ENCODE assay signal across 15 cellular contexts in genomic region chr1:200795151-200795550, GRCh38. TPM values are rescaled to one million over a fixed set of nuclear protein-coding genes. Genes with fewer than 3 reads are reported as not detected.
DNase-seq lines count a peak whose midpoint lies in the region; TF ChIP-seq lines count a peak whose summit lies in the region.
"Had no signal": no experiment of that assay in that cellular context is flagged by ENCODE, and none has a peak within 500 bp of the region (broad histone marks: within the 10 kb centered on the region; RNA-seq: fewer than 3 reads in every experiment).

No MANE protein-coding gene starts in this region.

- no peak overlapping the region for H3T11ph ChIP-seq in H9 (ENCODE audit: low read length)

- H3K4ac ChIP-seq in H9 (ENCODE audit: low read depth, low read length), result no peak overlapping the region

- no peaks in the 10 kb centered on the region for H3K79me1 ChIP-seq in H9 (ENCODE audit: insufficient read depth, low read depth, low read length, poor library complexity, severe bottlenecking)

- H3K36me3 ChIP-seq in cardiac muscle cell (no peaks in the 10 kb centered on the region), right atrium auricular region (no peaks in the 10 kb centered on the region), adipocyte (ENCODE audit: control insufficient read depth, insufficient read depth, low read length, severe bottlenecking) (no peaks in the 10 kb centered on the region), urinary bladder (ENCODE audit: insufficient read depth) (no peaks in the 10 kb centered on the region)

- peak overlapping the region; percentile 43 for H3K27ac ChIP-seq in cardiac muscle cell
- H3K27ac ChIP-seq in right atrium auricular region, result no peak overlapping the region
- peak overlapping the region; percentile 10 for H3K27ac ChIP-seq in urinary bladder (ENCODE audit: low read depth)
- H3K27ac ChIP-seq in H9 (ENCODE audit: insufficient read length, low read depth, low read length), result no peak overlapping the region

- no peak overlapping the region for H2AFZ ChIP-seq in H9 (ENCODE audit: low read length)

- no peak overlapping the region for H3K23ac ChIP-seq in H9 (ENCODE audit: insufficient read length, low read depth, low read length)

- H3K27me3 Mint-ChIP-seq in H9 (ENCODE audit: low read depth), result no peaks in the 10 kb centered on the region
- H3K27me3 Mint-ChIP-seq: activated CD4-positive, alpha-beta T cell treated with anti-CD3 and anti-CD28 coated beads, Interleukin-2, amount 10 ng/mL, durations not matched to agents 24 days and 14 days; stimulated activated naive CD8-positive, alpha-beta T cell treated with anti-CD3 and anti-CD28 coated beads, Interleukin-15, amount 100 ng/mL, for 72 hours had no signal

- no peaks in the 10 kb centered on the region for H4K20me1 ChIP-seq in H9 (ENCODE audit: control insufficient read depth, insufficient read depth, insufficient read length)

- H3K9me3 ChIP-seq in cardiac muscle cell (ENCODE audit: low read depth) (no peaks in the 10 kb centered on the region), right atrium auricular region (no peaks in the 10 kb centered on the region), adipocyte (ENCODE audit: control insufficient read depth, low read length) (no peaks in the 10 kb centered on the region), H9 (ENCODE audit: control insufficient read depth, low read depth, low read length) (no peaks in the 10 kb centered on the region)

- no peaks in the 10 kb centered on the region for H3K27me3 ChIP-seq in cardiac muscle cell
- H3K27me3 ChIP-seq in right atrium auricular region, result no peaks in the 10 kb centered on the region
- H3K27me3 ChIP-seq in adipocyte (replicated peaks; ENCODE audit: control insufficient read depth, insufficient read depth, low read length), result no peaks in the 10 kb centered on the region
- no peaks in the 10 kb centered on the region for H3K27me3 ChIP-seq in H9 (ENCODE audit: insufficient read depth, low read length)

- H3K9me3 Mint-ChIP-seq in H9, result peaks cover 0 to 3% of the 10 kb centered on the region in 2 experiments; a peak in 3 of 5 replicates
- H3K9me3 Mint-ChIP-seq: activated CD4-positive, alpha-beta T cell treated with anti-CD3 and anti-CD28 coated beads, Interleukin-2, amount 10 ng/mL, durations not matched to agents 24 days and 14 days; CD8-positive, alpha-beta T cell; stimulated activated naive CD8-positive, alpha-beta T cell treated with anti-CD3 and anti-CD28 coated beads, Interleukin-15, amount 100 ng/mL, for 72 hours had no signal

- H2AK5ac ChIP-seq in H9 (ENCODE audit: insufficient read length, low read length), result no peak overlapping the region

- H3K18ac ChIP-seq in H9 (ENCODE audit: insufficient read length, low read depth, low read length), result no peak overlapping the region

- H3K9ac ChIP-seq in adipocyte (ENCODE audit: low read length) (no peak overlapping the region), H9 (ENCODE audit: extremely low read depth, insufficient read length, low read length) (no peak overlapping the region)

- H2BK5ac ChIP-seq in H9 (ENCODE audit: insufficient read length, low read length), result no peak overlapping the region

- no peak overlapping the region for H3K27ac Mint-ChIP-seq in H9
- H3K27ac Mint-ChIP-seq: activated CD4-positive, alpha-beta T cell treated with anti-CD3 and anti-CD28 coated beads, Interleukin-2, amount 10 ng/mL, durations not matched to agents 24 days and 14 days; CD8-positive, alpha-beta T cell; stimulated activated naive CD8-positive, alpha-beta T cell treated with anti-CD3 and anti-CD28 coated beads, Interleukin-15, amount 100 ng/mL, for 72 hours had no signal

- no peak overlapping the region for H3K4me3 ChIP-seq in cardiac muscle cell
- H3K4me3 ChIP-seq in right atrium auricular region, result no peak overlapping the region
- H3K4me3 ChIP-seq in adipocyte (ENCODE audit: low read length), result no peak overlapping the region
- H3K4me3 ChIP-seq in urinary bladder (ENCODE audit: low read depth, low read length), result no peak overlapping the region

- 7% methylated on average over 1 of the region's 1 CpG for WGBS in urinary bladder
- no CpG with 5 or more reads among the region's 1 CpG for WGBS in H9 (ENCODE audit: extremely low coverage, insufficient read length, low lambda C conversion rate)

- no peak overlapping the region for H3K56ac ChIP-seq in H9 (ENCODE audit: insufficient read length, low read depth, low read length)

- no peak overlapping the region for H2BK120ac ChIP-seq in H9 (ENCODE audit: low read depth, low read length, poor library complexity, severe bottlenecking)

- TF ChIP-seq CTCF in cardiac muscle cell (IDR thresholded peaks at IDR 0.05; ENCODE audit: low read depth, low read length), result no peak
- no peak for TF ChIP-seq CTCF in right atrium auricular region (IDR thresholded peaks at IDR 0.05)
- TF ChIP-seq CTCF in H9 (conservative IDR thresholded peaks at IDR 0.05), result no peak

- peak in 1 of 2 donors; percentile 29 for DNase-seq in cardiac muscle cell (ENCODE audit: low read depth in 1 of 2, low spot score in 1 of 2)
- DNase-seq in right atrium auricular region (ENCODE audit: low spot score), result no peak
- peak; percentile 52 for DNase-seq in adipocyte (ENCODE audit: low read depth)
- peak; percentile 86 for DNase-seq in fibroblast of peridontal ligament (ENCODE audit: extremely low read depth)
- no peak for DNase-seq in GDM1 (lab: John Stamatoyannopoulos, UW)
- DNase-seq in DMS79 treated with DMSO at 0.1 percent for 48 hours (lab: John Stamatoyannopoulos, UW), result no peak
- no peak for DNase-seq in H9
- DNase-seq: activated CD4-positive, alpha-beta T cell treated with anti-CD3 and anti-CD28 coated beads, Interleukin-2, amount 10 ng/mL, durations not matched to agents 24 days and 14 days; activated naive CD4-positive, alpha-beta T cell; CD8-positive, alpha-beta T cell; MM.1S; NCI-H187 treated with DMSO at 0.1 percent for 48 hours; posterior cingulate gyrus; stimulated activated naive CD8-positive, alpha-beta T cell treated with anti-CD3 and anti-CD28 coated beads, Interleukin-15, amount 100 ng/mL, for 72 hours had no signal

- no peak overlapping the region for H3K4me3 Mint-ChIP-seq in H9
- H3K4me3 Mint-ChIP-seq: activated CD4-positive, alpha-beta T cell treated with anti-CD3 and anti-CD28 coated beads, Interleukin-2, amount 10 ng/mL, durations not matched to agents 24 days and 14 days; CD8-positive, alpha-beta T cell; stimulated activated naive CD8-positive, alpha-beta T cell treated with anti-CD3 and anti-CD28 coated beads, Interleukin-15, amount 100 ng/mL, for 72 hours had no signal

- no peaks in the 10 kb centered on the region for H3K79me2 ChIP-seq in H9 (ENCODE audit: insufficient read depth, low read length)

- H3K36me3 Mint-ChIP-seq in H9 (ENCODE audit: insufficient read depth in 1 of 3, low read depth in 3 of 3), result peaks cover 7 to 18% (median 16%) of the 10 kb centered on the region in 3 experiments
- H3K36me3 Mint-ChIP-seq: CD8-positive, alpha-beta T cell had no signal

- no peaks in the 10 kb centered on the region for H3K4me1 ChIP-seq in cardiac muscle cell (ENCODE audit: low read depth)
- H3K4me1 ChIP-seq in right atrium auricular region, result peaks cover 0 to 13% of the 10 kb centered on the region in 2 donors
- H3K4me1 ChIP-seq in adipocyte (ENCODE audit: control insufficient read depth, insufficient read depth, low read length), result peaks cover 10% of the 10 kb centered on the region
- peaks cover 1% of the 10 kb centered on the region for H3K4me1 ChIP-seq in urinary bladder (ENCODE audit: insufficient read depth)
- H3K4me1 ChIP-seq in H9 (ENCODE audit: insufficient read depth, low read length), result no peaks in the 10 kb centered on the region

- H4K5ac ChIP-seq in H9 (ENCODE audit: insufficient read length, low read depth, low read length), result no peak overlapping the region

- H4K8ac ChIP-seq in H9 (replicated peaks; ENCODE audit: insufficient read length, low read depth, low read length), result no peak overlapping the region

- no peaks in the 10 kb centered on the region for H3K23me2 ChIP-seq in H9 (ENCODE audit: insufficient read length, low read depth, low read length, poor library complexity, severe bottlenecking)

- H3K14ac ChIP-seq in H9 (ENCODE audit: insufficient read depth, low read length), result no peak overlapping the region

- H2BK12ac ChIP-seq in H9 (ENCODE audit: insufficient read length, low read depth, low read length), result no peak overlapping the region

- no peak overlapping the region for H2BK20ac ChIP-seq in H9 (ENCODE audit: low read depth, low read length, poor library complexity, severe bottlenecking)

- peaks cover 13 to 16% of the 10 kb centered on the region in 2 experiments for H3K4me1 Mint-ChIP-seq in H9
- H3K4me1 Mint-ChIP-seq: activated CD4-positive, alpha-beta T cell treated with anti-CD3 and anti-CD28 coated beads, Interleukin-2, amount 10 ng/mL, durations not matched to agents 24 days and 14 days; stimulated activated naive CD8-positive, alpha-beta T cell treated with anti-CD3 and anti-CD28 coated beads, Interleukin-15, amount 100 ng/mL, for 72 hours had no signal

- H2BK15ac ChIP-seq in H9 (ENCODE audit: low read depth, low read length), result no peak overlapping the region

- no peak overlapping the region for H3K4me2 ChIP-seq in H9 (ENCODE audit: insufficient read depth, insufficient read length, low read length)

- H4K91ac ChIP-seq in H9 (ENCODE audit: insufficient read length, low read depth, low read length), result no peak overlapping the region

RNA-seq across cellular contexts. Expression of gene CAMSAP2, which starts 56.5 kb away (rescaled TPM):
- 16.7 and 22.8 TPM in 2 replicates for total RNA-seq in cardiac muscle cell
- polyA plus RNA-seq in cardiac muscle cell, result 12.6 and 13.6 TPM in 2 replicates
- total RNA-seq in right atrium auricular region, result 10 to 100 TPM; 34.6 to 36.4 TPM
- total RNA-seq in urinary bladder, result 61.5 TPM
- 15.2 TPM for polyA plus RNA-seq in urinary bladder
- 30.7 and 33.7 TPM in 2 replicates for total RNA-seq in H9 (2021)

Comparison
In these comparisons a context has a peak if more than half of its experiments do, and no peak if none do; other contexts are left out.
1. H3K27ac ChIP-seq: peak in cardiac muscle cell (single experiment) and urinary bladder (single experiment); none in right atrium auricular region (0 of 2) and H9 (single experiment).
2. DNase-seq: peak in adipocyte (single experiment) and fibroblast of peridontal ligament (single experiment); none in right atrium auricular region (single experiment), GDM1 (single experiment), DMS79 treated with DMSO at 0.1 percent for 48 hours (single experiment) and H9 (single experiment).